Comparison of ENCODE assay signal across 8 cellular contexts in genomic region chr4:8468746-8469535, GRCh38. TPM values are rescaled to one million over a fixed set of nuclear protein-coding genes. Genes with fewer than 3 reads are reported as not detected.
DNase-seq lines count a peak whose midpoint lies in the region; ATAC-seq, FAIRE-seq and TF ChIP-seq lines count a peak whose summit lies in the region.

No MANE protein-coding gene starts in this region.

- H3K4me1 ChIP-seq in Panc1 (ENCODE audit: control insufficient read depth, insufficient read depth, low read length) (no peaks in the 10 kb centered on the region), parathyroid adenoma (peaks cover 17% of the 10 kb centered on the region)

- FAIRE-seq in GM18507 (lab: Jason Lieb, UNC): peak; percentile 87

- H3K36me3 ChIP-seq in Panc1 (ENCODE audit: control insufficient read depth, insufficient read depth, low read length): no peaks in the 10 kb centered on the region
- H3K36me3 ChIP-seq in parathyroid adenoma (ENCODE audit: control insufficient read depth, insufficient read depth, low read length): no peaks in the 10 kb centered on the region

- H3K27me3 ChIP-seq in Panc1 (ENCODE audit: control insufficient read depth, insufficient read depth, low read length): no peaks in the 10 kb centered on the region
- no peaks in the 10 kb centered on the region for H3K27me3 ChIP-seq in parathyroid adenoma (ENCODE audit: control insufficient read depth, insufficient read depth, low read length)

- no TSS peak for BruUV-seq in Panc1 (replicated peaks; lab: Mats Ljungman, UMichigan)

- no peaks in the 10 kb centered on the region for H3K79me2 ChIP-seq in parathyroid adenoma

- H3K9me3 ChIP-seq in Panc1 (ENCODE audit: control insufficient read depth, insufficient read depth, low read depth, low read length) (no peaks in the 10 kb centered on the region), parathyroid adenoma (ENCODE audit: control insufficient read depth, low read length) (no peaks in the 10 kb centered on the region)

- H3K27ac ChIP-seq in Panc1 (ENCODE audit: low read length) (no peak overlapping the region), parathyroid adenoma (no peak overlapping the region)

- H3K9ac ChIP-seq in parathyroid adenoma: no peak overlapping the region

- CTCF ChIA-PET in Panc1 (lab: Charles Lee): interaction anchor here (1.6 kb wide), 1 partner anchor 123 kb away, joined by 3 read pairs; the partner anchor contains the start of gene CPZ

- POLR2A ChIA-PET in Panc1 (lab: Charles Lee): no interaction called here

- H3K4me3 ChIP-seq in Panc1 (ENCODE audit: low read depth in 2 of 2, low read length in 2 of 2): no peak overlapping the region
- H3K4me3 ChIP-seq in parathyroid adenoma (ENCODE audit: low read depth, low read length): no peak overlapping the region

- ATAC-seq in HG03378 (IDR thresholded peaks at IDR 0.05; ENCODE audit: unreplicated experiment) (peak; percentile 71), Panc1 (peak; percentile 87)

- intact Hi-C loops in Panc1 (cut with micrococcal nuclease; ENCODE audit: unreplicated experiment): loop anchor here (2.0 kb wide), 1 partner anchor 126 kb away; no protein-coding TSS in a partner anchor

- no peak overlapping the region for H2AFZ ChIP-seq in parathyroid adenoma

- peak; percentile 93 for TF ChIP-seq CTCF in Panc1 (IDR thresholded peaks at IDR 0.05)
- TF ChIP-seq CTCF in parathyroid adenoma (IDR thresholded peaks at IDR 0.05): peak; percentile 78

- H3K4me2 ChIP-seq in parathyroid adenoma (ENCODE audit: low read length): no peak overlapping the region

- DNase-seq in AG08396 (ENCODE audit: low spot score) (peak; percentile 82), GM18507 (ENCODE audit: extremely low spot score, insufficient read length, low read depth) (peak; percentile 55), Panc1 (ENCODE audit: low read depth, low spot score) (peak; percentile 48), germinal center (ENCODE audit: low spot score) (peak; percentile 65), OCI-M2 (lab: John Stamatoyannopoulos, UW; ENCODE audit: unreplicated experiment) (no peak)
- peak; percentile 29 for DNase-seq in activated T-helper 9 cell treated with anti-CD3 and anti-CD28 coated beads, Interleukin-2, amount 50 U/mL, for 16 hours (ENCODE audit: low read depth)

- in situ Hi-C loops in Panc1 (cut with HindIII; ENCODE audit: low pct_unique_long_range_greater_than_20kb, low sequenced_read_pairs): no loop called here

RNA-seq across cellular contexts. Expression of gene TRMT44, which starts 28.4 kb away (rescaled TPM):
- total RNA-seq in Panc1 (2021; ENCODE audit: unreplicated experiment): 10.8 TPM
- polyA plus RNA-seq in Panc1 (2012; ENCODE audit: insufficient read length): 4.2 TPM

RNA-seq across cellular contexts. Expression of gene ACOX3, which starts 28.4 kb away (rescaled TPM):
- total RNA-seq in Panc1 (2021; ENCODE audit: unreplicated experiment): 15.4 TPM
- polyA plus RNA-seq in Panc1 (2012; ENCODE audit: insufficient read length): 23.5 TPM
